20 cellular contexts compared by ENCODE assay signal in the genomic region with DNA sequence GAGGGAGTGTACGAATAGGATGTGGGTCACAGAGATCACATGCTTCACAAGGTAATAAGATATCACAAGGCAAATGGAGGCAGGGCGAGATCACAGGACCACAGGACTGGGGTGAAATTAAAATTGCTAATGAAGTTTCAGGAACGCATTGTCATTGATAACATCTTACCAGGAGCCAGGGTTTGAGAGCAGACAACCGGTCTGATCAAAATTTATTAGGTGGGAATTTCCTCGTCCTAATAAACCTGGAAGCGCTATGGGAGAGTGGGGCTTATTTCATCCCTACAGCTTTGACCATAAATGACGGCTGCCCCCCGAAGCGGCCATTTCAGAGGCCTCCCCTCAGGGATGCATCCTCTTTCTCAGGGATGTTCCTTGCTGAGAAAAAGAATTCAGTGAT. TPM values are rescaled to one million over a fixed set of nuclear protein-coding genes. Genes with fewer than 3 reads are reported as not detected.
"Had no signal": no experiment of that assay in that cellular context is flagged by ENCODE, and none has a peak within 500 bp of the region (broad histone marks: within the 10 kb centered on the region; RNA-seq: fewer than 3 reads in every experiment).

No MANE protein-coding gene starts in this region.

RNA-seq across cellular contexts. Expression of gene ITGAM, which starts 14.2 kb away (rescaled TPM):
- total RNA-seq: osteocyte had no signal

RNA-seq across cellular contexts. Expression of gene PYDC1, which starts 28.6 kb away (rescaled TPM):
- total RNA-seq: heart left ventricle, kidney, left colon, left lung, liver, lower lobe of right lung, mammary epithelial cell, mesothelial cell of epicardium, mononuclear cell, natural killer cell, osteocyte, posterior vena cava, psoas muscle, sigmoid colon, spleen, subcutaneous adipose tissue, thoracic aorta, upper lobe of right lung had no signal
- polyA plus RNA-seq: heart left ventricle, immature natural killer cell, liver, mammary epithelial cell, psoas muscle, small intestine had no signal

RNA-seq across cellular contexts. Expression of gene TRIM72, which starts 31.6 kb away (rescaled TPM):
- total RNA-seq: left colon, mammary epithelial cell, osteocyte, subcutaneous adipose tissue had no signal
- polyA plus RNA-seq: immature natural killer cell, mammary epithelial cell had no signal
